Comparison of ENCODE assay signal across 14 cellular contexts in genomic region chr16:46808997-46809396, GRCh38. TPM values are rescaled to one million over a fixed set of nuclear protein-coding genes. Genes with fewer than 3 reads are reported as not detected.
DNase-seq lines count a peak whose midpoint lies in the region; ATAC-seq lines count a peak whose summit lies in the region.
"Had no signal": no experiment of that assay in that cellular context is flagged by ENCODE, and none has a peak within 500 bp of the region (broad histone marks: within the 10 kb centered on the region; RNA-seq: fewer than 3 reads in every experiment).

No MANE protein-coding gene starts in this region.

- peaks cover 12% of the 10 kb centered on the region for H3K36me3 Mint-ChIP-seq in memory B cell
- peaks cover 28% of the 10 kb centered on the region for H3K36me3 Mint-ChIP-seq in activated CD4-positive, alpha-beta T cell treated with anti-CD3 and anti-CD28 coated beads for 36 hours (ENCODE audit: low read depth)

- intact Hi-C loops in activated CD4-positive, alpha-beta T cell treated with anti-CD3 and anti-CD28 coated beads for 36 hours (cut with DNase I, micrococcal nuclease): no loop called here
- intact Hi-C loops in sciatic nerve (cut with DNase I): no loop called here

- peaks cover 17% of the 10 kb centered on the region for H3K4me1 Mint-ChIP-seq in memory B cell
- peaks cover 30% of the 10 kb centered on the region for H3K4me1 Mint-ChIP-seq in activated CD4-positive, alpha-beta T cell treated with anti-CD3 and anti-CD28 coated beads for 36 hours

- DNase-seq in memory B cell (ENCODE audit: low spot score in 2 of 2): no peak
- DNase-seq in activated CD4-positive, alpha-beta T cell treated with anti-CD3 and anti-CD28 coated beads for 36 hours: no peak
- no peak for DNase-seq in GF-D8 (lab: John Stamatoyannopoulos, UW)
- DNase-seq in Kasumi-1 (lab: John Stamatoyannopoulos, UW): no peak
- no peak for DNase-seq in sciatic nerve (ENCODE audit: low spot score)
- DNase-seq: amniotic stem cell; CD4-positive, alpha-beta memory T cell; GOT3; MV-4-11; NCI-H524 treated with DMSO at 0.1 percent for 48 hours; SJCRH30 had no signal

- no peak overlapping the region for H3K4me3 Mint-ChIP-seq in memory B cell
- no peak overlapping the region for H3K4me3 Mint-ChIP-seq in activated CD4-positive, alpha-beta T cell treated with anti-CD3 and anti-CD28 coated beads for 36 hours
- H3K4me3 Mint-ChIP-seq: CD4-positive, alpha-beta memory T cell had no signal

- no peak overlapping the region for H3K27ac Mint-ChIP-seq in memory B cell
- no peak overlapping the region for H3K27ac Mint-ChIP-seq in activated CD4-positive, alpha-beta T cell treated with anti-CD3 and anti-CD28 coated beads for 36 hours
- H3K27ac Mint-ChIP-seq: CD4-positive, alpha-beta memory T cell had no signal

- no peaks in the 10 kb centered on the region for H3K27me3 Mint-ChIP-seq in memory B cell
- H3K27me3 Mint-ChIP-seq in activated CD4-positive, alpha-beta T cell treated with anti-CD3 and anti-CD28 coated beads for 36 hours: no peaks in the 10 kb centered on the region
- H3K27me3 Mint-ChIP-seq: CD4-positive, alpha-beta memory T cell had no signal

- CTCF ChIA-PET in activated CD4-positive, alpha-beta T cell treated with anti-CD3 and anti-CD28 coated beads for 36 hours (lab: Charles Lee): interaction anchor here (0.8 to 1.9 kb wide), 5 partner anchors 8 to 38 kb away, joined by 3 to 5 read pairs (median 4); no protein-coding TSS in a partner anchor

- POLR2A ChIA-PET in activated CD4-positive, alpha-beta T cell treated with anti-CD3 and anti-CD28 coated beads for 36 hours (lab: Charles Lee): no interaction called here

- ATAC-seq in GM18858 (IDR thresholded peaks at IDR 0.05; ENCODE audit: unreplicated experiment) (peak; percentile 76), GM21576 (IDR thresholded peaks at IDR 0.05; ENCODE audit: unreplicated experiment) (peak; percentile 74), HG03139 (IDR thresholded peaks at IDR 0.05; ENCODE audit: unreplicated experiment) (peak; percentile 64), memory B cell (ENCODE audit: low read depth) (peak; percentile 94), sciatic nerve (no peak)
- ATAC-seq in activated CD4-positive, alpha-beta T cell treated with anti-CD3 and anti-CD28 coated beads for 36 hours: no peak

- H3K9me3 Mint-ChIP-seq in memory B cell: no peaks in the 10 kb centered on the region
- H3K9me3 Mint-ChIP-seq in activated CD4-positive, alpha-beta T cell treated with anti-CD3 and anti-CD28 coated beads for 36 hours (ENCODE audit: low read depth): peaks cover 6% of the 10 kb centered on the region

RNA-seq across cellular contexts. Expression of gene C16orf87, which starts 22.0 kb away (rescaled TPM):
- 10 to 100 TPM; 14.6 to 17.2 TPM for total RNA-seq in activated CD4-positive, alpha-beta T cell treated with anti-CD3 and anti-CD28 coated beads for 36 hours
- total RNA-seq in sciatic nerve: 9.5 TPM

Comparison
In these comparisons a context has a peak if more than half of its experiments do, and no peak if none do; other contexts are left out.
1. ATAC-seq: peak in GM18858 (single experiment), GM21576 (single experiment), HG03139 (single experiment) and memory B cell (single experiment); none in activated CD4-positive, alpha-beta T cell treated with anti-CD3 and anti-CD28 coated beads for 36 hours (single experiment) and sciatic nerve (single experiment).